ENCODE assay signal across 18 cellular contexts in the genomic region with DNA sequence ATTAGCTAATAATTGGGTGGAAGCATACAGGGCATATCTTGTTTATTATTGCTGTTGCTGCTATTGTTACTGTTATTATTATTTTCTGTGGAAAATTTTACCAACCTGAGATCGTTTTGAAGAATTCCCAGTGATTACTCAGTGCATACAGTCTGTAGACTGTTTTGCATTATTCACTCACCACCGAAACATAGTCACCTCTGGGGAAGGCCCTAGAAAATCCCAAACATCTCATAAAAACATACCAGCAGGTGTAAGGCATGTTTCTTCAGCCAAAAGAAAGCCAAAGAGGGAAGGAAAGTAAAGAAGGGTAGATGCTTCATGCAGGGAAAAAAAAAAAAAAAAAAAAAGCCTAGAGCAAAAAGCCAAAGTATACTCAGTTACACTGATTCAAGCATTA.
"Had no signal": no experiment of that assay in that cellular context is flagged by ENCODE, and none has a peak within 500 bp of the region (broad histone marks: within the 10 kb centered on the region; RNA-seq: fewer than 3 reads in every experiment).

No MANE protein-coding gene starts in this region.

- H3K4me3 ChIP-seq: dorsolateral prefrontal cortex, heart left ventricle, psoas muscle, right lobe of liver, tibial artery, upper lobe of left lung, uterus had no signal

- H3K27ac Mint-ChIP-seq: naive thymus-derived CD4-positive, alpha-beta T cell; nephron progenitor cell; stimulated activated effector memory CD8-positive, alpha-beta T cell treated with anti-CD3 and anti-CD28 coated beads, Interleukin-12 subunit alpha, Interleukin-12 subunit beta, amount 100 ng/mL, for 72 hours; stimulated activated naive CD8-positive, alpha-beta T cell treated with anti-CD3 and anti-CD28 coated beads, Interleukin-15, Interleukin-2, amounts not matched to agents 100 ng/mL and 50 ng/mL, for 24 hours had no signal

- H3K4me1 Mint-ChIP-seq: nephron progenitor cell; stimulated activated effector memory CD8-positive, alpha-beta T cell treated with anti-CD3 and anti-CD28 coated beads, Interleukin-12 subunit alpha, Interleukin-12 subunit beta, amount 100 ng/mL, for 72 hours had no signal

- H3K27me3 Mint-ChIP-seq: stimulated activated naive CD8-positive, alpha-beta T cell treated with anti-CD3 and anti-CD28 coated beads, Interleukin-15, Interleukin-2, amounts not matched to agents 100 ng/mL and 50 ng/mL, for 24 hours had no signal

- H3K9me3 Mint-ChIP-seq: naive thymus-derived CD4-positive, alpha-beta T cell; nephron progenitor cell; stimulated activated effector memory CD8-positive, alpha-beta T cell treated with anti-CD3 and anti-CD28 coated beads, Interleukin-12 subunit alpha, Interleukin-12 subunit beta, amount 100 ng/mL, for 72 hours; stimulated activated naive CD8-positive, alpha-beta T cell treated with anti-CD3 and anti-CD28 coated beads, Interleukin-15, Interleukin-2, amounts not matched to agents 100 ng/mL and 50 ng/mL, for 24 hours had no signal

- H3K4me3 Mint-ChIP-seq: naive thymus-derived CD4-positive, alpha-beta T cell; nephron progenitor cell; stimulated activated effector memory CD8-positive, alpha-beta T cell treated with anti-CD3 and anti-CD28 coated beads, Interleukin-12 subunit alpha, Interleukin-12 subunit beta, amount 100 ng/mL, for 72 hours; stimulated activated naive CD8-positive, alpha-beta T cell treated with anti-CD3 and anti-CD28 coated beads, Interleukin-15, Interleukin-2, amounts not matched to agents 100 ng/mL and 50 ng/mL, for 24 hours had no signal

- H3K36me3 Mint-ChIP-seq: naive thymus-derived CD4-positive, alpha-beta T cell; stimulated activated effector memory CD8-positive, alpha-beta T cell treated with anti-CD3 and anti-CD28 coated beads, Interleukin-12 subunit alpha, Interleukin-12 subunit beta, amount 100 ng/mL, for 72 hours had no signal

- ATAC-seq: esophagus mucosa; heart left ventricle; naive thymus-derived CD4-positive, alpha-beta T cell; psoas muscle; right lobe of liver; stimulated activated effector memory CD8-positive, alpha-beta T cell treated with anti-CD3 and anti-CD28 coated beads, Interleukin-12 subunit alpha, Interleukin-12 subunit beta, amount 100 ng/mL, for 72 hours had no signal

- DNase-seq: dorsolateral prefrontal cortex; effector CD8-positive, alpha-beta T cell; heart left ventricle; hippocampal formation; kidney glomerular epithelial cell; naive thymus-derived CD4-positive, alpha-beta T cell; nephron progenitor cell; psoas muscle; retina; right lobe of liver; stimulated activated CD4-positive, alpha-beta T cell treated with anti-CD3 and anti-CD28 coated beads, Interleukin-4, amount 100 ng/mL, for 1 hour; stimulated activated CD8-positive, alpha-beta memory T cell treated with anti-CD3 and anti-CD28 coated beads, Interleukin-4, amount 100 ng/mL, for 48 hours; tibial artery; upper lobe of left lung; uterus had no signal
